In the genomic region with DNA sequence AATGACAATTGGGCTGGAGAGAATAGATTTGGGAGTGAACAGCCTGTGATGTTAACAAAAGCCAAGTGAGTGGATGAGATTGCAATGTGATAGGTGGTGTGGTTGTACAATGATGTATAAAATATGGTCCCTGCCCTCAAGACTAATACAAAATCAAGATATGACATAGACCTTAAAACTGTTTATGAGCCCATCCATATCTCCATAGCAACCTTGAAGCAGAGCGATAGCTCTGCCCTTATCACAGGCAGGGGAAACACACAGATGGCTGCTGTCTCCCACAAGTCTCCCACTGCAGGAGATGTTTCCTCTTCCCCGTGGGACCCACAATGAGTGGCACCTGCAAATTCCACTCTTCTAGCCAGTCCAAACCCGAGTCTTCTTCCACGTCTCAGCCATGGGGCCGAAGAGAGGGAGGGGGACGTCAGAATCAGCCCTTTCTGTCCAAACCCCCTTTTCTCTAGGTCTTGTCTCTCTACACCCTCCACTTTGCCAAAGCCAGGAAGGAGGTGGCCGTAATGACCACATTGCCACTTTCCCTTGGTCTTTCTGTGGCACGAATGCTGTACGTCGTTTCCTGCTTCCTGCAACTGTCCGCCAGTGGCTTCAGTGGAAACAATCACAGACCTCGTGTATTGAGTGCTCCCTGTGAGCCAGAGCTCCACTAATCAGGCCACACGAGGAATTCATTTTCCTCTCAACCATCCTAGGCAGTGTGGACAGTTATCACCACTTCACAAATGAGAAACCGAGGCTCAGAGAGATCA, we compare ENCODE assay signal across 32 cellular contexts.
"Had no signal": no experiment of that assay in that cellular context is flagged by ENCODE, and none has a peak within 500 bp of the region (broad histone marks: within the 10 kb centered on the region; RNA-seq: fewer than 3 reads in every experiment).

No MANE protein-coding gene starts in this region.

- H3K4me2 ChIP-seq: KMS-11 had no signal

- H3K4me3 Mint-ChIP-seq: activated CD8-positive, alpha-beta T cell treated with anti-CD3 and anti-CD28 coated beads, Interleukin-2, amount 10 ng/mL, durations not matched to agents 7 days and 5 days; activated T-cell treated with anti-CD3 and anti-CD28 coated beads, Interleukin-2, amount 50 U/mL, for 4 hours; brain; central memory CD8-positive, alpha-beta T cell; IgD-negative memory B cell; WTC11 had no signal

- H3K36me3 ChIP-seq: MG63, Peyer's patch, SJSA1 had no signal

- H3K27me3 ChIP-seq: MG63, Peyer's patch had no signal

- H3K4me1 ChIP-seq: Peyer's patch, SJSA1 had no signal

- H3K27ac ChIP-seq: KMS-11, Peyer's patch, RWPE1, SJSA1 had no signal

- ATAC-seq: activated CD8-positive, alpha-beta T cell treated with anti-CD3 and anti-CD28 coated beads, Interleukin-2, amount 10 ng/mL, durations not matched to agents 7 days and 5 days; activated naive CD4-positive, alpha-beta T cell treated with anti-CD3 and anti-CD28 coated beads, Interleukin-2, amount 50 U/mL, for 72 hours; activated T-cell treated with anti-CD3 and anti-CD28 coated beads, Interleukin-2, amount 50 U/mL, for 4 hours; WTC11 had no signal

- H3K27ac Mint-ChIP-seq: activated CD8-positive, alpha-beta T cell treated with anti-CD3 and anti-CD28 coated beads, Interleukin-2, amount 10 ng/mL, durations not matched to agents 7 days and 5 days; activated naive CD4-positive, alpha-beta T cell treated with anti-CD3 and anti-CD28 coated beads, Interleukin-2, amount 50 U/mL, for 72 hours; brain; IgD-negative memory B cell; WTC11 had no signal

- H3K36me3 Mint-ChIP-seq: brain, IgD-negative memory B cell, WTC11 had no signal

- H3K4me1 Mint-ChIP-seq: brain; central memory CD8-positive, alpha-beta T cell; IgD-negative memory B cell; WTC11 had no signal

- DNase-seq: activated CD4-positive, alpha-beta T cell treated with anti-CD3 and anti-CD28 coated beads for 48 hours; activated CD4-positive, alpha-beta T cell treated with anti-CD3 and anti-CD28 coated beads, Interleukin-2, amount 50 U/mL, for 4 hours; activated CD4-positive, CD25-positive, alpha-beta regulatory T cell treated with anti-CD3 and anti-CD28 coated beads, Interleukin-2, amount 50 U/mL, for 72 hours; activated CD8-positive, alpha-beta T cell treated with anti-CD3 and anti-CD28 coated beads, Interleukin-2, amount 10 ng/mL, durations not matched to agents 7 days and 5 days; activated effector memory CD4-positive, alpha-beta T cell treated with anti-CD3 and anti-CD28 coated beads, Interleukin-2, amount 50 U/mL, for 16 hours; activated naive CD4-positive, alpha-beta T cell treated with Interleukin-2 at 50 U/mL for 16 hours; activated T-cell treated with anti-CD3 and anti-CD28 coated beads, Interleukin-2, amount 50 U/mL, for 4 hours; amygdala; MG63; MV-4-11; NCI-H1092 treated with DMSO at 0.1 percent for 48 hours; NCI-H1417 treated with DMSO at 0.1 percent for 48 hours; NCI-H1694; NCI-H2029; NCI-H2107; NCI-H2171 treated with DMSO at 0.1 percent for 48 hours; NCI-H226; NCI-H510A; NCI-H69; NK-92 treated with Interleukin-12 subunit alpha and Interleukin-12 subunit beta, amount 100 ng/mL, for 24 hours; Peyer's patch; Right ventricle myocardium superior; T-helper 2 cell; T1000 had no signal

- H3K9me3 Mint-ChIP-seq: activated T-cell treated with anti-CD3 and anti-CD28 coated beads, Interleukin-2, amount 50 U/mL, for 4 hours; central memory CD8-positive, alpha-beta T cell had no signal

- H3K9me3 ChIP-seq: MG63, Peyer's patch, SJSA1 had no signal

- H3K9ac ChIP-seq: KMS-11 had no signal

- H3K4me3 ChIP-seq: MG63, Peyer's patch, SJSA1 had no signal
